In the genomic region with DNA sequence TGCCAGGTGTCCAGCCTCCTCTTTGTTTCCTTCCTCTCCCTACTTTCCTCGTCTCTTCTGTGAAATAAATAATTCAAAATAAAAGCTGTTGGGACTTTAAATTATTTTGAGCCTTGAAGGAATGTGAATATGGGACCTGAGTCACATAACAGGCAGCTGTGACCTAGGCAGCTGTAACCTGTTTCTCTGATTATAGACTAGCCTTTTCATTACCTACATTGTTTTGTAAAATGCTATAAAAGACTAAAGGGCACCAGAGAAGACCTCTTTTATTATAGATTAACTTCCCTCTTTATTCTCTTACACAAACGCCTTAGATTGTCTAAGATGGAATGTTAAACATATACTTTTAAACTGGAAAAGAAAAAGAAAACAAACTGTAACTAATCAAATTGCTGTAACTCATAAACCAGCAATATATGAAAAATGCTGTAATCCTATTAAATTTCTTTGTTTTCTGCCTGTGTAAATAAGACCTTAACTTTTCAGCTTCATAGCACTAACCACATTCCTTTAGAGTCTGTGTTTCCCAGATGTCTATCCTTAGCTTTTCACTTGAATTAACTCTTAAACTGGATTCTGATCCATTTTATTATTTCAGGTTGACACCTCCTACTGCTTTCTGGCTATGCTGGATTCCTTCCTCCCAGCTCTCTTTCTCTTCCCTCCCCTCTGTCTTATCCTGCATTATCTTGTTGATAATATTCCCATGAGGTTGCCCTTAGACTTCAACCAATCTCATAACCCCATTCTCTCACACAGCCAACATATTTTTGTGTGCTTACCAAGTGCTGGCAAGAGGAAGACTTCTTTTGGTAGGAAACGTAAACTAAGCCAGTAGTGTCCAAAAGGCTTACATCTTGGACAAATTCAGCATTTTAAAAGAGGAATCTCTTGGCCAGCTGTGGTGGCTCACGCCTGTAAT, we compare ENCODE assay signal across 22 cellular contexts.
DNase-seq lines count a peak whose midpoint lies in the region; TF ChIP-seq lines count a peak whose summit lies in the region.
"Had no signal": no experiment of that assay in that cellular context is flagged by ENCODE, and none has a peak within 500 bp of the region (broad histone marks: within the 10 kb centered on the region; RNA-seq: fewer than 3 reads in every experiment).

No MANE protein-coding gene starts in this region.

- H3K27me3 Mint-ChIP-seq in Calu3 (ENCODE audit: unreplicated experiment) = no peaks in the 10 kb centered on the region
- H3K27me3 Mint-ChIP-seq: CD4-positive, CD25-positive, alpha-beta regulatory T cell had no signal

- no peaks in the 10 kb centered on the region for H3K36me3 Mint-ChIP-seq in Calu3 (ENCODE audit: insufficient read depth, unreplicated experiment)
- H3K36me3 Mint-ChIP-seq: CD4-positive, CD25-positive, alpha-beta regulatory T cell had no signal

- no peaks in the 10 kb centered on the region for H3K27me3 ChIP-seq in SJSA1 (replicated peaks)
- H3K27me3 ChIP-seq in brain microvascular endothelial cell (replicated peaks) = no peaks in the 10 kb centered on the region
- H3K27me3 ChIP-seq: esophagus squamous epithelium, SJCRH30 had no signal

- H3K4me1 Mint-ChIP-seq in Calu3 (ENCODE audit: low read depth, unreplicated experiment) = peaks cover 49% of the 10 kb centered on the region
- H3K4me1 Mint-ChIP-seq: CD4-positive, CD25-positive, alpha-beta regulatory T cell had no signal

- H3K36me3 ChIP-seq in SJSA1 (no peaks in the 10 kb centered on the region), brain microvascular endothelial cell (replicated peaks) (no peaks in the 10 kb centered on the region)
- H3K36me3 ChIP-seq: lower lobe of right lung, SJCRH30 had no signal

- H3K4me3 ChIP-seq in SJSA1 (no peak overlapping the region), brain microvascular endothelial cell (ENCODE audit: low read depth, low read length) (no peak overlapping the region)
- H3K4me3 ChIP-seq: esophagus squamous epithelium, lower lobe of right lung, PC-9, SJCRH30 had no signal

- H3K27ac Mint-ChIP-seq in Calu3 (ENCODE audit: unreplicated experiment) = peak overlapping the region; percentile 10
- H3K27ac Mint-ChIP-seq: CD4-positive, CD25-positive, alpha-beta regulatory T cell had no signal

- H3K4me1 ChIP-seq in SJSA1 (replicated peaks) = peaks cover 43% of the 10 kb centered on the region
- H3K4me1 ChIP-seq: SJCRH30 had no signal

- no peak overlapping the region for H3K4me3 Mint-ChIP-seq in Calu3 (ENCODE audit: low read depth, unreplicated experiment)
- H3K4me3 Mint-ChIP-seq: CD4-positive, CD25-positive, alpha-beta regulatory T cell had no signal

- H3K9me3 ChIP-seq in SJSA1 (replicated peaks) = no peaks in the 10 kb centered on the region
- H3K9me3 ChIP-seq: esophagus squamous epithelium, lower lobe of right lung, SJCRH30 had no signal

- CTCF ChIA-PET in Calu3 (lab: Charles Lee) = no interaction called here

- no peaks in the 10 kb centered on the region for H3K9me3 Mint-ChIP-seq in Calu3 (ENCODE audit: low read depth, unreplicated experiment)

- H3K27ac ChIP-seq in SJSA1 = peak overlapping the region; percentile 23
- H3K27ac ChIP-seq in brain microvascular endothelial cell = no peak overlapping the region
- H3K27ac ChIP-seq: esophagus squamous epithelium, KMS-11, lower lobe of right lung, PC-9, SJCRH30 had no signal

- TF ChIP-seq CTCF in Calu3 (IDR thresholded peaks at IDR 0.05; ENCODE audit: unreplicated experiment) (no peak), brain microvascular endothelial cell (IDR thresholded peaks at IDR 0.05; ENCODE audit: low read depth, low read length, missing control alignments) (no peak)

- no peak for DNase-seq in Calu3
- DNase-seq in SJSA1 (ENCODE audit: low read depth in 1 of 2, low spot score in 2 of 2) = peak in 1 of 2 experiments; percentile 42
- DNase-seq in kidney tubule cell (ENCODE audit: low spot score) = peak; percentile 35
- peak; percentile 84 for DNase-seq in renal cortical epithelial cell (ENCODE audit: low read depth)
- no peak for DNase-seq in glomerular visceral epithelial cell (ENCODE audit: extremely low spot score)
- DNase-seq in NCI-H2196 (lab: John Stamatoyannopoulos, UW; ENCODE audit: unreplicated experiment) = no peak
- no peak for DNase-seq in brain microvascular endothelial cell
- DNase-seq in NOMO-1 treated with DMSO at 0.1 percent for 48 hours (lab: John Stamatoyannopoulos, UW; ENCODE audit: unreplicated experiment) = no peak
- DNase-seq: activated CD4-positive, alpha-beta T cell treated with anti-CD3 and anti-CD28 coated beads, Interleukin-2, amount 50 U/mL, for 48 hours; activated gamma-delta T cell; CD4-positive, CD25-positive, alpha-beta regulatory T cell; central memory CD4-positive, alpha-beta T cell; effector memory CD4-positive, alpha-beta T cell; esophagus squamous epithelium; lower lobe of right lung; NCI-H187 treated with DMSO at 0.1 percent for 48 hours; NCI-H345; PC-9; SJCRH30; stimulated activated CD4-positive, alpha-beta T cell treated with anti-CD3 and anti-CD28 coated beads, Interleukin-1b, Interleukin-23, amount 100 ng/mL, for 48 hours; stimulated activated naive CD4-positive, alpha-beta T cell had no signal

- BruUV-seq in Calu3 (replicated peaks; lab: Mats Ljungman, UMichigan) = no TSS peak

- in situ Hi-C loops in brain microvascular endothelial cell (cut with HindIII; ENCODE audit: low pct_ligation_motif_present, low sequenced_read_pairs) = no loop called here

- intact Hi-C loops in Calu3 (cut with micrococcal nuclease; ENCODE audit: unreplicated experiment) = no loop called here

Comparison
In these comparisons a context has a peak if more than half of its experiments do, and no peak if none do; other contexts are left out.
1. DNase-seq: peak in kidney tubule cell (single experiment) and renal cortical epithelial cell (single experiment); none in Calu3 (single experiment), glomerular visceral epithelial cell (single experiment), NCI-H2196 (single experiment), brain microvascular endothelial cell (single experiment) and NOMO-1 treated with DMSO at 0.1 percent for 48 hours (single experiment).